10 cellular contexts compared by ENCODE assay signal in the genomic region with DNA sequence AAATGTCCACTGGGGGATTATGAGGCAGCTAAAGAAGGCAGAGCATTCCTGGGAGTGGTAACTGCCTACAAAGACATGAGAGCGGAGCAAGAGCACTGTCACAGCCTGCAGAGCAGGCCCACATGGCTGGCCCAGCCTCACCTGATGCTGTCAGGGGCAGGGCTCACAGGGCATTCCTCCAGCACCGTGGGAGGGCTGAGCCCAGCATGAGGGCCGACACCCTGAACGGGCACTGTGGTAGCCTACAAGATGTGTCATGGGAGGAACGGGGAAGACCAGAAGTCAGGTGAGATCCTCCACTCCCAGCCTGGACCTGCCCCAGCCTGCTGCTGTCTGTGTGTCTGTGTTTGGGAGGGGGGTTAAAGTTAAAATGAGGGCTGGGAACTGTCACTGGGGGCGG. TPM values are rescaled to one million over a fixed set of nuclear protein-coding genes. Genes with fewer than 3 reads are reported as not detected.
DNase-seq lines count a peak whose midpoint lies in the region; ATAC-seq, FAIRE-seq and TF ChIP-seq lines count a peak whose summit lies in the region.
"Had no signal": no experiment of that assay in that cellular context is flagged by ENCODE, and none has a peak within 500 bp of the region (broad histone marks: within the 10 kb centered on the region; RNA-seq: fewer than 3 reads in every experiment).

No MANE protein-coding gene starts in this region.

- TF ChIP-seq CTCF in liver (IDR thresholded peaks at IDR 0.05; ENCODE audit: low read depth, low read length, missing input control) = no peak
- no peak for TF ChIP-seq CTCF in HepG2 (CRISPR knock-in tag; IDR thresholded peaks at IDR 0.05)
- TF ChIP-seq CTCF in bronchial epithelial cell (IDR thresholded peaks at IDR 0.05; ENCODE audit: insufficient read depth, low read length, severe bottlenecking) = no peak

- H3K4me1 ChIP-seq in liver (ENCODE audit: control insufficient read depth in 4 of 4, insufficient read depth in 4 of 4, low read length in 3 of 4) (peaks cover 47 to 86% (median 58%) of the 10 kb centered on the region in 4 donors), HepG2 (ENCODE audit: insufficient read depth, low read length) (peaks cover 99% of the 10 kb centered on the region), mucosa of stomach (ENCODE audit: control insufficient read depth, insufficient read depth, low read length) (peaks cover 91% of the 10 kb centered on the region), urinary bladder (ENCODE audit: insufficient read depth) (peaks cover 7% of the 10 kb centered on the region)

- no peak for TF ChIP-seq POLR2A in HepG2 (IDR thresholded peaks at IDR 0.05; ENCODE audit: insufficient read depth in 1 of 2, low read depth in 2 of 2, low read length in 2 of 2)

- in situ Hi-C loops in HepG2 (cut with HindIII; ENCODE audit: extremely low pct_ligation_motif_present, low pct_unique_long_range_greater_than_20kb) = no loop called here

- peaks cover 84% of the 10 kb centered on the region for H3K79me2 ChIP-seq in HepG2 (ENCODE audit: insufficient read depth, low read length)

- peaks cover 50% of the 10 kb centered on the region for H4K20me1 ChIP-seq in HepG2 (ENCODE audit: insufficient read depth, low read length)

- POLR2A ChIA-PET in HepG2 (lab: Yijun Ruan, JAX) = interaction anchor here (3.0 kb wide), 2 partner anchors 10 to 29 kb away, joined by 14 to 34 read pairs; a partner anchor contains a TSS

- no peak for ATAC-seq in HepG2

- 82% methylated on average over 6 of the region's 6 CpGs for WGBS in liver
- WGBS in HepG2 (ENCODE audit: low lambda C conversion rate) = 92% methylated on average over 6 of the region's 6 CpGs
- WGBS in urinary bladder = 83% methylated on average over 6 of the region's 6 CpGs

- CTCF ChIA-PET in HepG2 (lab: Yijun Ruan, JAX; ENCODE audit: low intra/inter-chr PET ratio, low total read pairs) = interaction anchor here (0.9 kb wide), 1 partner anchor 23 kb away, joined by 3 read pairs; no protein-coding TSS in a partner anchor

- H3K27ac ChIP-seq in liver (ENCODE audit: low read depth in 1 of 2, low read length in 2 of 2) = peak overlapping the region; percentile 7 to 70
- H3K27ac ChIP-seq in HepG2 (ENCODE audit: extremely low read length, insufficient read depth, low read length) = no peak overlapping the region
- peak overlapping the region; percentile 77 for H3K27ac ChIP-seq in urinary bladder (ENCODE audit: low read depth)

- H3K4me3 ChIP-seq in liver (ENCODE audit: low read depth in 1 of 3, low read length in 3 of 3) (no peak overlapping the region), HepG2 (replicated peaks in 1 of 3; ENCODE audit: insufficient read depth in 1 of 3, low read depth in 2 of 3, low read length in 3 of 3) (no peak overlapping the region), bronchial epithelial cell (ENCODE audit: low read depth, low read length) (no peak overlapping the region), mucosa of stomach (ENCODE audit: low read length) (peak overlapping the region; percentile 7), urinary bladder (ENCODE audit: low read depth, low read length) (no peak overlapping the region)

- no TSS peak for BruUV-seq in HepG2 (replicated peaks; lab: Mats Ljungman, UMichigan)

- TF ChIP-seq RAD21 in liver (IDR thresholded peaks at IDR 0.05) (no peak), HepG2 (CRISPR knock-in tag; IDR thresholded peaks at IDR 0.05) (no peak)

- DNase-seq in HepG2 (ENCODE audit: low spot score) (no peak), bronchial epithelial cell (ENCODE audit: low read depth) (peak; percentile 92), NCI-H345 treated with DMSO at 0.1 percent for 48 hours (lab: John Stamatoyannopoulos, UW; ENCODE audit: unreplicated experiment) (no peak), NCI-H2227 (lab: John Stamatoyannopoulos, UW; ENCODE audit: unreplicated experiment) (no peak), SKM-1 (lab: John Stamatoyannopoulos, UW; ENCODE audit: unreplicated experiment) (no peak)
- DNase-seq: activated CD4-positive, alpha-beta T cell treated with anti-CD3 and anti-CD28 coated beads for 4 hours; C1 segment of cervical spinal cord had no signal

- intact Hi-C loops in HepG2 (cut with micrococcal nuclease; ENCODE audit: unreplicated experiment) = no loop called here

- H3K9me3 ChIP-seq in liver (ENCODE audit: control insufficient read depth in 4 of 4, low read length in 3 of 4) (no peaks in the 10 kb centered on the region), HepG2 (ENCODE audit: low read length) (no peaks in the 10 kb centered on the region), mucosa of stomach (ENCODE audit: control insufficient read depth, low read length) (no peaks in the 10 kb centered on the region)

- no peak overlapping the region for H2AFZ ChIP-seq in HepG2 (ENCODE audit: low read length)

- H3K9ac ChIP-seq in liver (ENCODE audit: low read depth in 1 of 2, low read length in 2 of 2) (no peak overlapping the region), HepG2 (ENCODE audit: insufficient read depth, low read depth, low read length) (no peak overlapping the region), mucosa of stomach (ENCODE audit: low read length) (peak overlapping the region; percentile 59)

- no peak for FAIRE-seq in HepG2 (lab: Jason Lieb, UNC)
- peak; percentile 68 for FAIRE-seq in bronchial epithelial cell (lab: Jason Lieb, UNC)

- TF ChIP-seq EP300 in HepG2 (IDR thresholded peaks at IDR 0.05; ENCODE audit: low read depth in 2 of 2, low read length in 2 of 2) = no peak
- no peak for TF ChIP-seq EP300 in HepG2 (CRISPR knock-in tag; IDR thresholded peaks at IDR 0.05; ENCODE audit: borderline replicate concordance)

- H3K36me3 ChIP-seq in liver (ENCODE audit: control insufficient read depth in 4 of 4, insufficient read depth in 3 of 4, low read depth in 1 of 4, low read length in 3 of 4) = peaks cover 0 to 2% (median 0%) of the 10 kb centered on the region in 4 donors
- H3K36me3 ChIP-seq in HepG2 (replicated peaks in 1 of 2; ENCODE audit: control insufficient read depth in 1 of 2, insufficient read depth in 2 of 2, low read length in 2 of 2) = peaks cover 2 to 16% of the 10 kb centered on the region in 2 experiments; a peak in 3 of 5 replicates
- H3K36me3 ChIP-seq in bronchial epithelial cell (ENCODE audit: control insufficient read depth, insufficient read depth, low read length) = peaks cover 1% of the 10 kb centered on the region
- no peaks in the 10 kb centered on the region for H3K36me3 ChIP-seq in mucosa of stomach (ENCODE audit: control insufficient read depth, insufficient read depth, low read length)
- no peaks in the 10 kb centered on the region for H3K36me3 ChIP-seq in urinary bladder (ENCODE audit: insufficient read depth)

- no peaks in the 10 kb centered on the region for H3K27me3 ChIP-seq in liver (ENCODE audit: control insufficient read depth in 4 of 4, insufficient read depth in 4 of 4, low read length in 3 of 4)
- no peaks in the 10 kb centered on the region for H3K27me3 ChIP-seq in HepG2 (ENCODE audit: control insufficient read depth in 1 of 2, insufficient read depth in 2 of 2, low read length in 2 of 2)
- no peaks in the 10 kb centered on the region for H3K27me3 ChIP-seq in bronchial epithelial cell (ENCODE audit: control insufficient read depth, insufficient read depth, low read length)
- no peaks in the 10 kb centered on the region for H3K27me3 ChIP-seq in mucosa of stomach (ENCODE audit: control insufficient read depth, insufficient read depth, low read length)

- H3K4me2 ChIP-seq in HepG2 (ENCODE audit: low read depth, low read length) = no peak overlapping the region

RNA-seq across cellular contexts. Expression of a gene that starts 30.1 kb away (rescaled TPM):
- total RNA-seq in liver (10 to 100 TPM in 1 of 2 donors, 1 to 10 TPM in 1; 8.5 to 27.9 TPM), HepG2 (2016; rRNA removed; fragmentation: Illumina TruSeq; extraction: Trizol) (49.5 and 55.2 TPM in 2 replicates), bronchial epithelial cell (39.2 and 41.9 TPM in 2 replicates), urinary bladder (17.6 TPM)
- polyA plus RNA-seq in liver (10 to 100 TPM; 25.2 to 35.1 TPM), HepG2 (2011; rRNA removed) (28.9 and 30.1 TPM in 2 replicates), urinary bladder (60.7 TPM)
- 28.7 and 32.4 TPM in 2 replicates for total RNA-seq in HepG2 (2016; cell fraction: cytosol; rRNA removed; fragmentation: Illumina TruSeq; extraction: Trizol; ENCODE audit: low read depth)
- total RNA-seq in HepG2 (2016; cell fraction: insoluble cytoplasmic fraction; rRNA removed; fragmentation: Illumina TruSeq; extraction: Trizol) = 52.2 and 56.9 TPM in 2 replicates
- total RNA-seq in HepG2 (2016; cell fraction: membrane; rRNA removed; fragmentation: Illumina TruSeq; extraction: Trizol) = 27.1 and 29.7 TPM in 2 replicates
- total RNA-seq in HepG2 (2016; cell fraction: nucleus; rRNA removed; fragmentation: Illumina TruSeq; extraction: Trizol) = 28.6 and 32.0 TPM in 2 replicates
- 32.7 and 35.6 TPM in 2 replicates for polyA plus RNA-seq in HepG2 (2011; cell fraction: cytosol; rRNA removed)
- polyA plus RNA-seq in HepG2 (2011; cell fraction: nucleus; rRNA removed) = 40.0 and 40.6 TPM in 2 replicates
- polyA plus RNA-seq in HepG2 (2012) = 26.3 and 31.7 TPM in 2 replicates
- polyA plus RNA-seq in HepG2 (2016; cell fraction: cytosol; fragmentation: Illumina TruSeq; extraction: Trizol; ENCODE audit: low read depth) = 14.7 and 15.4 TPM in 2 replicates
- polyA plus RNA-seq in HepG2 (2016; cell fraction: insoluble cytoplasmic fraction; fragmentation: Illumina TruSeq; extraction: Trizol; ENCODE audit: low read depth) = 73.4 and 79.9 TPM in 2 replicates
- 18.7 and 18.8 TPM in 2 replicates for polyA plus RNA-seq in HepG2 (2016; cell fraction: membrane; fragmentation: Illumina TruSeq; extraction: Trizol; ENCODE audit: low read depth)
- 55.2 TPM in 2 replicates for polyA plus RNA-seq in HepG2 (2016; cell fraction: nucleus; fragmentation: Illumina TruSeq; extraction: Trizol; ENCODE audit: insufficient read depth, low read depth)
- polyA minus RNA-seq in HepG2 (2011; rRNA and poly(A)+ RNA removed; ENCODE audit: low replicate concordance) = 53.2 and 59.2 TPM in 2 replicates
- polyA minus RNA-seq in HepG2 (2011; cell fraction: cytosol; rRNA and poly(A)+ RNA removed) = 9.3 and 12.2 TPM in 2 replicates
- polyA minus RNA-seq in HepG2 (2011; cell fraction: nucleus; rRNA and poly(A)+ RNA removed) = 41.3 and 55.9 TPM in 2 replicates

RNA-seq across cellular contexts. Expression of a gene that starts 33.0 kb away (rescaled TPM):
- 10 to 100 TPM in 1 of 2 donors, 1 to 10 TPM in 1; 10.0 to 20.7 TPM for total RNA-seq in liver
- polyA plus RNA-seq in liver = 1 to 10 TPM; 2.0 to 5.2 TPM
- total RNA-seq in HepG2 (2016; rRNA removed; fragmentation: Illumina TruSeq; extraction: Trizol) = 6.0 and 9.7 TPM in 2 replicates
- total RNA-seq in HepG2 (2016; cell fraction: cytosol; rRNA removed; fragmentation: Illumina TruSeq; extraction: Trizol; ENCODE audit: low read depth) = 1.8 and 2.7 TPM in 2 replicates
- 6.0 and 8.3 TPM in 2 replicates for total RNA-seq in HepG2 (2016; cell fraction: insoluble cytoplasmic fraction; rRNA removed; fragmentation: Illumina TruSeq; extraction: Trizol)
- 4.1 and 4.3 TPM in 2 replicates for total RNA-seq in HepG2 (2016; cell fraction: membrane; rRNA removed; fragmentation: Illumina TruSeq; extraction: Trizol)
- 14.8 and 19.9 TPM in 2 replicates for total RNA-seq in HepG2 (2016; cell fraction: nucleus; rRNA removed; fragmentation: Illumina TruSeq; extraction: Trizol)
- 12.4 and 15.8 TPM in 2 replicates for polyA plus RNA-seq in HepG2 (2011; rRNA removed)
- polyA plus RNA-seq in HepG2 (2011; cell fraction: cytosol; rRNA removed) = 3.6 and 4.9 TPM in 2 replicates
- 222 and 246 TPM in 2 replicates for polyA plus RNA-seq in HepG2 (2011; cell fraction: nucleus; rRNA removed)
- polyA plus RNA-seq in HepG2 (2012) = 7.9 and 16.7 TPM in 2 replicates
- 0.67 and 0.80 TPM in 2 replicates for polyA plus RNA-seq in HepG2 (2016; cell fraction: cytosol; fragmentation: Illumina TruSeq; extraction: Trizol; ENCODE audit: low read depth)
- polyA plus RNA-seq in HepG2 (2016; cell fraction: insoluble cytoplasmic fraction; fragmentation: Illumina TruSeq; extraction: Trizol; ENCODE audit: low read depth) = 6.4 and 7.7 TPM in 2 replicates
- polyA plus RNA-seq in HepG2 (2016; cell fraction: membrane; fragmentation: Illumina TruSeq; extraction: Trizol; ENCODE audit: low read depth) = 1.5 and 1.8 TPM in 2 replicates
- polyA plus RNA-seq in HepG2 (2016; cell fraction: nucleus; fragmentation: Illumina TruSeq; extraction: Trizol; ENCODE audit: insufficient read depth, low read depth) = 69.9 and 76.5 TPM in 2 replicates
- polyA minus RNA-seq in HepG2 (2011; rRNA and poly(A)+ RNA removed; ENCODE audit: low replicate concordance) = 8.9 and 19.6 TPM in 2 replicates
- polyA minus RNA-seq in HepG2 (2011; cell fraction: cytosol; rRNA and poly(A)+ RNA removed) = 2.9 and 3.9 TPM in 2 replicates
- polyA minus RNA-seq in HepG2 (2011; cell fraction: nucleus; rRNA and poly(A)+ RNA removed) = 18.7 and 21.3 TPM in 2 replicates
- 20.0 and 35.5 TPM in 2 replicates for total RNA-seq in bronchial epithelial cell
- total RNA-seq in urinary bladder = 13.1 TPM
- polyA plus RNA-seq in urinary bladder = 26.5 TPM
